6 cellular contexts compared by ENCODE assay signal in genomic region chr16:68857479-68857878, GRCh38.
"Had no signal": no experiment of that assay in that cellular context is flagged by ENCODE, and none has a peak within 500 bp of the region (broad histone marks: within the 10 kb centered on the region; RNA-seq: fewer than 3 reads in every experiment).

No MANE protein-coding gene starts in this region.

- H3K4me2 ChIP-seq: KMS-11 had no signal

- H3K27ac ChIP-seq: HL-60, KMS-11 had no signal

- H3K9ac ChIP-seq: KMS-11 had no signal

- FAIRE-seq: HTR-8/SVneo had no signal

- DNase-seq: IMR-90, KBM-7, KG1 had no signal
